In the genomic region with DNA sequence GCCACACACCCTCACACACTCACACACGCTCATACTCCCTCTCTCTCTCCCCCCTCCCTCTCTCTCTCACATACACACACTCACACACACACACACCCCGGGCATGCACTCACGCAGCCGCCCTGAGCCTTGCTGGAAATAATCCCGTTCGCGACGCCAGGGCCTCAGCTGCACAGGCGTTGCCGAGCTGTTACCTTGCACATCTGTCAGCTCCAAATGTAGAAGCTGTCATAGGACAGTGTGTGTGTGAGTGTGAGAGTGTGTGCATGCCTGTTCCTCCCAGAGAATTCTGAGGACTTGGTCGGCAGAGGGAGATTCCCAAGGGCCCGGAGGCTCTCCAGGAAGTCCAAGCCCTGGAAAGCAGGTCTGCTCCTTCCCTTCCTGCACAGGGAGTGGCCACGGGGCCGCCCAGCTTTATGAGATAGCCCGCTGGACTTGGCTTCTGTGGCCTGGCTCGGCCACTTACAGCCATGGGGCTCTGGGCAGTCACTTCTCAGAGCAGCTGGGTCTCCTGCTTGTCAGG, we compare ENCODE assay signal across 9 cellular contexts. TPM values are rescaled to one million over a fixed set of nuclear protein-coding genes. Genes with fewer than 3 reads are reported as not detected.
DNase-seq lines count a peak whose midpoint lies in the region; ATAC-seq and TF ChIP-seq lines count a peak whose summit lies in the region.
"Had no signal": no experiment of that assay in that cellular context is flagged by ENCODE, and none has a peak within 500 bp of the region (broad histone marks: within the 10 kb centered on the region; RNA-seq: fewer than 3 reads in every experiment).

No MANE protein-coding gene starts in this region.

- no peaks in the 10 kb centered on the region for H3K9me3 ChIP-seq in GM23248 (ENCODE audit: low read depth)
- no peaks in the 10 kb centered on the region for H3K9me3 ChIP-seq in heart right ventricle
- H3K9me3 ChIP-seq: spleen had no signal

- peak overlapping the region; percentile 69; the same call in 1 of the 2 replicates for H2AFZ ChIP-seq in GM23248

- H4K20me1 ChIP-seq in GM23248 (ENCODE audit: insufficient read depth), result no peaks in the 10 kb centered on the region

- no peak overlapping the region for H3K4me3 Mint-ChIP-seq in activated T-helper 17 cell treated with anti-CD3 and anti-CD28 coated beads, Interleukin-2, amount 50 U/mL, for 72 hours
- H3K4me3 Mint-ChIP-seq in activated T-cell treated with anti-CD3 and anti-CD28 coated beads, Interleukin-2, amount 50 U/mL, for 4 hours, result no peak overlapping the region

- H3K4me3 ChIP-seq in GM23248, result peak overlapping the region; percentile 50
- peak overlapping the region in 1 of 10 donors; percentile 16 for H3K4me3 ChIP-seq in heart right ventricle

- H3K9ac ChIP-seq in GM23248, result no peak overlapping the region

- no peaks in the 10 kb centered on the region for H3K9me3 Mint-ChIP-seq in activated T-helper 17 cell treated with anti-CD3 and anti-CD28 coated beads, Interleukin-2, amount 50 U/mL, for 72 hours
- H3K9me3 Mint-ChIP-seq in activated T-cell treated with anti-CD3 and anti-CD28 coated beads, Interleukin-2, amount 50 U/mL, for 4 hours, result no peaks in the 10 kb centered on the region

- H3K4me1 ChIP-seq in GM23248 (ENCODE audit: insufficient read depth) (0 out of 2 replicates have a peak, but pooled peaks cover 6% of the 10 kb centered on the region), heart right ventricle (peaks cover 2 to 22% (median 12%) of the 10 kb centered on the region in 9 donors)

- in situ Hi-C loops in GM23248 (cut with MboI) (loop anchor here (10.0 kb wide), 1 partner anchor 289 kb away; no protein-coding TSS in a partner anchor), ACHN (cut with HindIII; ENCODE audit: low pct_ligation_motif_present, low pct_unique_long_range_greater_than_20kb, low sequenced_read_pairs) (no loop called here)

- intact Hi-C loops in heart right ventricle (cut with DNase I), result loop anchor here in 9 of 10 donors (5.0 to 10.0 kb wide), 5 partner anchors 76 to 189 kb away; a partner anchor contains a TSS

- H3K4me1 Mint-ChIP-seq in activated T-helper 17 cell treated with anti-CD3 and anti-CD28 coated beads, Interleukin-2, amount 50 U/mL, for 72 hours, result peaks cover 6% of the 10 kb centered on the region
- peaks cover 1% of the 10 kb centered on the region for H3K4me1 Mint-ChIP-seq in activated T-cell treated with anti-CD3 and anti-CD28 coated beads, Interleukin-2, amount 50 U/mL, for 4 hours (ENCODE audit: low read depth)

- H3K27me3 Mint-ChIP-seq in activated T-helper 17 cell treated with anti-CD3 and anti-CD28 coated beads, Interleukin-2, amount 50 U/mL, for 72 hours, result peaks cover 43% of the 10 kb centered on the region
- peaks cover 59% of the 10 kb centered on the region for H3K27me3 Mint-ChIP-seq in activated T-cell treated with anti-CD3 and anti-CD28 coated beads, Interleukin-2, amount 50 U/mL, for 4 hours (ENCODE audit: low read depth)

- H3K4me2 ChIP-seq in GM23248 (ENCODE audit: unreplicated experiment), result peak overlapping the region; percentile 59

- DNase-seq in GM23248 (peak; percentile 67), heart right ventricle (peak; percentile 38 to 67), renal cortical epithelial cell (ENCODE audit: low read depth) (peak; percentile 54), ACHN (no peak), NCI-H2196 treated with DMSO at 0.1 percent for 48 hours (lab: John Stamatoyannopoulos, UW; ENCODE audit: unreplicated experiment) (no peak)
- no peak for DNase-seq in activated T-cell treated with anti-CD3 and anti-CD28 coated beads, Interleukin-2, amount 50 U/mL, for 4 hours
- DNase-seq: spleen had no signal

- H3F3A ChIP-seq in GM23248 (ENCODE audit: insufficient read depth), result no peaks in the 10 kb centered on the region

- H3K27ac Mint-ChIP-seq in activated T-helper 17 cell treated with anti-CD3 and anti-CD28 coated beads, Interleukin-2, amount 50 U/mL, for 72 hours, result peak overlapping the region; percentile 39

- no peak for ATAC-seq in activated T-helper 17 cell treated with anti-CD3 and anti-CD28 coated beads, Interleukin-2, amount 50 U/mL, for 72 hours (replicated peaks)
- peak; percentile 19 to 61 (median 32) for ATAC-seq in heart right ventricle
- no peak for ATAC-seq in HG03045 (IDR thresholded peaks at IDR 0.05; ENCODE audit: unreplicated experiment)
- no peak for ATAC-seq in activated T-cell treated with anti-CD3 and anti-CD28 coated beads, Interleukin-2, amount 50 U/mL, for 4 hours

- H3K79me2 ChIP-seq in GM23248 (ENCODE audit: insufficient read depth), result no peaks in the 10 kb centered on the region

- WGBS in GM23248 (ENCODE audit: low coverage in 1 of 2, low lambda C conversion rate in 2 of 2, missing lambda C conversion rate in 2 of 2), 2 experiments, result 6 to 7% methylated on average over 15 to 16 of the region's 16 CpGs
- 8 to 10% methylated on average over 16 of the region's 16 CpGs for WGBS in heart right ventricle, 2 donors

- H3K9me2 ChIP-seq in GM23248 (ENCODE audit: insufficient read depth), result no peaks in the 10 kb centered on the region

- H3K27ac ChIP-seq in GM23248 (no peak overlapping the region), heart right ventricle (no peak overlapping the region)
- H3K27ac ChIP-seq: spleen had no signal

- no peak for TF ChIP-seq CTCF in heart right ventricle (IDR thresholded peaks at IDR 0.05)

- H3K27me3 ChIP-seq in GM23248 (replicated peaks; ENCODE audit: insufficient read depth) (peaks cover 22% of the 10 kb centered on the region), heart right ventricle (peaks cover 0 to 53% (median 32%) of the 10 kb centered on the region in 7 donors)

- no peaks in the 10 kb centered on the region for H3K36me3 ChIP-seq in GM23248 (ENCODE audit: low read depth)
- peaks cover 0 to 16% (median 0%) of the 10 kb centered on the region in 9 donors for H3K36me3 ChIP-seq in heart right ventricle

- no peaks in the 10 kb centered on the region for H3K36me3 Mint-ChIP-seq in activated T-helper 17 cell treated with anti-CD3 and anti-CD28 coated beads, Interleukin-2, amount 50 U/mL, for 72 hours (ENCODE audit: low read depth)
- H3K36me3 Mint-ChIP-seq in activated T-cell treated with anti-CD3 and anti-CD28 coated beads, Interleukin-2, amount 50 U/mL, for 4 hours (ENCODE audit: insufficient read depth), result no peaks in the 10 kb centered on the region

RNA-seq across cellular contexts. Expression of a gene that starts 8.6 kb away (rescaled TPM):
- 21.1 and 39.0 TPM in 2 replicates for total RNA-seq in GM23248 (2014; rRNA removed; shearing (Covaris generic))
- polyA plus RNA-seq in GM23248 (2016; fragmentation: Nextera tagmentation; extraction: Ambion mirVana) (17.1 and 19.6 TPM in 2 replicates), heart right ventricle (10 to 100 TPM; 24.0 to 44.2 TPM)
- total RNA-seq in activated T-helper 17 cell treated with anti-CD3 and anti-CD28 coated beads, Interleukin-2, amount 50 U/mL, for 72 hours, result 10 to 100 TPM in 1 of 2 donors, 1 to 10 TPM in 1; 5.2 to 12.9 TPM
- total RNA-seq in heart right ventricle (10 to 100 TPM; 31.4 to 55.4 (median 39.3) TPM), renal cortical epithelial cell (51.7 and 62.2 TPM in 2 replicates)
- total RNA-seq in activated T-cell treated with anti-CD3 and anti-CD28 coated beads, Interleukin-2, amount 50 U/mL, for 4 hours, result 10 to 100 TPM in 1 of 3 donors, 1 to 10 TPM in 2; 7.7 to 11.2 (median 8.5) TPM

RNA-seq across cellular contexts. Expression of a gene that starts 21.5 kb away (rescaled TPM):
- total RNA-seq in GM23248 (2014; rRNA removed; shearing (Covaris generic)), result not detected in 2 replicates
- polyA plus RNA-seq in GM23248 (2016; fragmentation: Nextera tagmentation; extraction: Ambion mirVana) (not detected in 2 replicates), heart right ventricle (under 1 TPM; 0.01 to 0.07 TPM)
- not detected for total RNA-seq in activated T-helper 17 cell treated with anti-CD3 and anti-CD28 coated beads, Interleukin-2, amount 50 U/mL, for 72 hours
- total RNA-seq in heart right ventricle (not detected), renal cortical epithelial cell (0.35 and 5.3 TPM in 2 replicates)
- under 1 TPM in 1 of 3 donors, not detected in 2; 0.08 TPM for total RNA-seq in activated T-cell treated with anti-CD3 and anti-CD28 coated beads, Interleukin-2, amount 50 U/mL, for 4 hours
- total RNA-seq: spleen had no signal
- polyA plus RNA-seq: spleen had no signal

Comparison
In these comparisons a context has a peak if more than half of its experiments do, and no peak if none do; other contexts are left out.
1. DNase-seq: peak in GM23248 (single experiment), heart right ventricle (2 of 2) and renal cortical epithelial cell (single experiment); none in ACHN (single experiment), activated T-cell treated with anti-CD3 and anti-CD28 coated beads, Interleukin-2, amount 50 U/mL, for 4 hours (single experiment) and NCI-H2196 treated with DMSO at 0.1 percent for 48 hours (single experiment).
2. ATAC-seq: peak in heart right ventricle (8 of 8); none in activated T-helper 17 cell treated with anti-CD3 and anti-CD28 coated beads, Interleukin-2, amount 50 U/mL, for 72 hours (single experiment), HG03045 (single experiment) and activated T-cell treated with anti-CD3 and anti-CD28 coated beads, Interleukin-2, amount 50 U/mL, for 4 hours (0 of 2).